9 cellular contexts compared by ENCODE assay signal in genomic region chr15:58724471-58724870, GRCh38. TPM values are rescaled to one million over a fixed set of nuclear protein-coding genes. Genes with fewer than 3 reads are reported as not detected.
A peak's percentile ranks its signal among the peaks of the same experiment; 100 is the strongest.
DNase-seq lines count a peak whose midpoint lies in the region; ATAC-seq, FAIRE-seq and TF ChIP-seq lines count a peak whose summit lies in the region.
"Had no signal": no experiment of that assay in that cellular context is flagged by ENCODE, and none has a peak within 500 bp of the region (broad histone marks: within the 10 kb centered on the region; RNA-seq: fewer than 3 reads in every experiment).

No MANE protein-coding gene starts in this region.

- no peaks in the 10 kb centered on the region for H3K36me3 ChIP-seq in pancreas

- peak; percentile 88 for ATAC-seq in HG03103 (IDR thresholded peaks at IDR 0.05; ENCODE audit: low read depth, unreplicated experiment)
- ATAC-seq in pancreas, result peak in 3 of 4 donors; percentile 54 to 77 (median 65)

- WGBS in pancreas, 2 donors, result 70 to 76% methylated on average over 1 of the region's 1 CpG

- no peak for TF ChIP-seq CTCF in pancreas (IDR thresholded peaks at IDR 0.05)

- no peak for DNase-seq in activated naive CD4-positive, alpha-beta T cell treated with anti-CD3 and anti-CD28 coated beads, Interleukin-2, amount 50 U/mL, for 16 hours
- DNase-seq in activated T-helper 1 cell treated with anti-CD3 and anti-CD28 coated beads, Interleukin-12 subunit alpha, Interleukin-12 subunit beta, Interleukin-2, Interleukin-4 antibody, amounts not matched to agents 30 ng/mL and 10 ng/mL and 1 ng/mL, durations not matched to agents 14 hours and 24 hours and 36 hours (ENCODE audit: low spot score), result no peak
- DNase-seq in pancreas (no peak), occipital lobe (lab: John Stamatoyannopoulos, UW) (no peak), HuH-7 (ENCODE audit: low spot score) (no peak)
- no peak for DNase-seq in effector CD8-positive, alpha-beta T cell (lab: John Stamatoyannopoulos, UW)

- H3K9me3 Mint-ChIP-seq in activated naive CD4-positive, alpha-beta T cell treated with anti-CD3 and anti-CD28 coated beads, Interleukin-2, amount 50 U/mL, for 24 hours, result peaks cover 5% of the 10 kb centered on the region
- H3K9me3 Mint-ChIP-seq in activated T-helper 1 cell treated with anti-CD3 and anti-CD28 coated beads, Interleukin-12 subunit alpha, Interleukin-12 subunit beta, Interleukin-2, Interleukin-4 antibody, amounts not matched to agents 30 ng/mL and 10 ng/mL and 1 ng/mL, durations not matched to agents 14 hours and 24 hours and 36 hours, result no peaks in the 10 kb centered on the region

- H3K4me3 ChIP-seq in pancreas, result no peak overlapping the region

- H3K27me3 Mint-ChIP-seq in activated naive CD4-positive, alpha-beta T cell treated with anti-CD3 and anti-CD28 coated beads, Interleukin-2, amount 50 U/mL, for 24 hours, result no peaks in the 10 kb centered on the region
- H3K27me3 Mint-ChIP-seq in activated T-helper 1 cell treated with anti-CD3 and anti-CD28 coated beads, Interleukin-12 subunit alpha, Interleukin-12 subunit beta, Interleukin-2, Interleukin-4 antibody, amounts not matched to agents 30 ng/mL and 10 ng/mL and 1 ng/mL, durations not matched to agents 14 hours and 24 hours and 36 hours (ENCODE audit: insufficient read depth), result no peaks in the 10 kb centered on the region

- FAIRE-seq in pancreas (lab: Jason Lieb, UNC), result no peak
- FAIRE-seq: G401.6 had no signal

- intact Hi-C loops in activated T-helper 1 cell treated with anti-CD3 and anti-CD28 coated beads, Interleukin-12 subunit alpha, Interleukin-12 subunit beta, Interleukin-2, Interleukin-4 antibody, amounts not matched to agents 30 ng/mL and 10 ng/mL and 1 ng/mL, durations not matched to agents 14 hours and 24 hours and 36 hours (cut with micrococcal nuclease), result no loop called here
- intact Hi-C loops in pancreas (cut with DNase I), result loop anchor here in 1 of 3 donors (10.0 kb wide), 1 partner anchor 50 kb away; no protein-coding TSS in a partner anchor

- no peak overlapping the region for H3K4me3 Mint-ChIP-seq in activated naive CD4-positive, alpha-beta T cell treated with anti-CD3 and anti-CD28 coated beads, Interleukin-2, amount 50 U/mL, for 24 hours
- H3K4me3 Mint-ChIP-seq in activated T-helper 1 cell treated with anti-CD3 and anti-CD28 coated beads, Interleukin-12 subunit alpha, Interleukin-12 subunit beta, Interleukin-2, Interleukin-4 antibody, amounts not matched to agents 30 ng/mL and 10 ng/mL and 1 ng/mL, durations not matched to agents 14 hours and 24 hours and 36 hours, result no peak overlapping the region

- no peaks in the 10 kb centered on the region for H3K4me1 ChIP-seq in pancreas

- H3K9me3 ChIP-seq in pancreas, result no peaks in the 10 kb centered on the region

- H3K36me3 Mint-ChIP-seq in activated naive CD4-positive, alpha-beta T cell treated with anti-CD3 and anti-CD28 coated beads, Interleukin-2, amount 50 U/mL, for 24 hours, result peaks cover 10% of the 10 kb centered on the region
- peaks cover 7% of the 10 kb centered on the region for H3K36me3 Mint-ChIP-seq in activated T-helper 1 cell treated with anti-CD3 and anti-CD28 coated beads, Interleukin-12 subunit alpha, Interleukin-12 subunit beta, Interleukin-2, Interleukin-4 antibody, amounts not matched to agents 30 ng/mL and 10 ng/mL and 1 ng/mL, durations not matched to agents 14 hours and 24 hours and 36 hours (ENCODE audit: low read depth)

- peaks cover 70% of the 10 kb centered on the region for H3K4me1 Mint-ChIP-seq in activated naive CD4-positive, alpha-beta T cell treated with anti-CD3 and anti-CD28 coated beads, Interleukin-2, amount 50 U/mL, for 24 hours
- H3K4me1 Mint-ChIP-seq in activated T-helper 1 cell treated with anti-CD3 and anti-CD28 coated beads, Interleukin-12 subunit alpha, Interleukin-12 subunit beta, Interleukin-2, Interleukin-4 antibody, amounts not matched to agents 30 ng/mL and 10 ng/mL and 1 ng/mL, durations not matched to agents 14 hours and 24 hours and 36 hours (ENCODE audit: low read depth), result peaks cover 30% of the 10 kb centered on the region

- H3K27ac ChIP-seq in pancreas, result no peak overlapping the region

- H3K27ac Mint-ChIP-seq in activated naive CD4-positive, alpha-beta T cell treated with anti-CD3 and anti-CD28 coated beads, Interleukin-2, amount 50 U/mL, for 24 hours, result peak overlapping the region; percentile 0
- peak overlapping the region; percentile 8 for H3K27ac Mint-ChIP-seq in activated T-helper 1 cell treated with anti-CD3 and anti-CD28 coated beads, Interleukin-12 subunit alpha, Interleukin-12 subunit beta, Interleukin-2, Interleukin-4 antibody, amounts not matched to agents 30 ng/mL and 10 ng/mL and 1 ng/mL, durations not matched to agents 14 hours and 24 hours and 36 hours

- no peaks in the 10 kb centered on the region for H3K27me3 ChIP-seq in pancreas

RNA-seq across cellular contexts. Expression of gene ADAM10, which starts 25.0 kb away (rescaled TPM):
- 98.7 and 116 TPM in 2 replicates for total RNA-seq in activated T-helper 1 cell treated with anti-CD3 and anti-CD28 coated beads, Interleukin-12 subunit alpha, Interleukin-12 subunit beta, Interleukin-2, Interleukin-4 antibody, amounts not matched to agents 30 ng/mL and 10 ng/mL and 1 ng/mL, durations not matched to agents 14 hours and 24 hours and 36 hours
- total RNA-seq in pancreas, result 10 to 100 TPM; 30.6 to 96.2 (median 37.6) TPM
- polyA plus RNA-seq in pancreas, result 10 to 100 TPM in 1 of 2 donors, 1 to 10 TPM in 1; 6.1 to 13.0 TPM
- total RNA-seq in occipital lobe, result 127 TPM

RNA-seq across cellular contexts. Expression of gene MINDY2, which starts 46.6 kb away (rescaled TPM):
- 9.0 and 9.7 TPM in 2 replicates for total RNA-seq in activated T-helper 1 cell treated with anti-CD3 and anti-CD28 coated beads, Interleukin-12 subunit alpha, Interleukin-12 subunit beta, Interleukin-2, Interleukin-4 antibody, amounts not matched to agents 30 ng/mL and 10 ng/mL and 1 ng/mL, durations not matched to agents 14 hours and 24 hours and 36 hours
- 10 to 100 TPM in 1 of 6 donors, 1 to 10 TPM in 5; 5.1 to 11.6 (median 6.3) TPM for total RNA-seq in pancreas
- polyA plus RNA-seq in pancreas, result 1 to 10 TPM; 2.8 to 2.9 TPM
- total RNA-seq in occipital lobe, result 36.5 TPM
